ENCODE assay signal across 6 cellular contexts in the genomic region with DNA sequence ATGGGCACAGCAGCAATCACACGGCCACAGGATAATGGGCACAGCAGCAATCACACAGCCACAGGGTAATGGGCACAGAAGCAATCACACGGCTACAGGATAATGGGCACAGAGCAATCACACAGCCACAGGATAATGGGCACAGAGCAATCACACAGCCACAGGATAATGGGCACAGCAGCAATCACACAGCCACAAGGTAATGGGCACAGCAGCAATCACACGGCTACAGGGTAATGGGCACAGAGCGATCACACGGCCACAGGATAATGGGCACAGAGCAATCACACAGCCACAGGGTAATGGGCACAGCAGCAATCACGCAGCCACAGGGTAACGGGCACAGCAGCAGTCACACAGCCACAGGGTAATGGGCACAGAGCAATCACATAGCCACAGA. TPM values are rescaled to one million over a fixed set of nuclear protein-coding genes. Genes with fewer than 3 reads are reported as not detected.
A peak's percentile ranks its signal among the peaks of the same experiment; 100 is the strongest.
DNase-seq lines count a peak whose midpoint lies in the region; ATAC-seq and TF ChIP-seq lines count a peak whose summit lies in the region.
"Not testable (repeated sequence)": the region's sequence is repeated elsewhere in the genome, so short reads cannot be mapped to it uniquely, and the experiment has no call there.

No MANE protein-coding gene starts in this region.

- POLR2A ChIA-PET in activated CD4-positive, alpha-beta T cell treated with anti-CD3 and anti-CD28 coated beads for 36 hours (lab: Charles Lee), result not testable (repeated sequence)
- POLR2A ChIA-PET in MCF 10A (lab: Yijun Ruan, JAX), result interaction anchor here (2.3 to 3.9 kb wide), 3 partner anchors 13 to 34 kb away, joined by 8 to 44 read pairs (median 31); partner anchors contain the start of gene VPS53

- peak overlapping the region in 3 of 4 donors; percentile 36 to 95 (median 39) for H3K4me3 Mint-ChIP-seq in CD4-positive, CD25-positive, alpha-beta regulatory T cell
- H3K4me3 Mint-ChIP-seq in activated CD4-positive, alpha-beta T cell treated with anti-CD3 and anti-CD28 coated beads for 36 hours, result peak overlapping the region; percentile 45
- peak overlapping the region; percentile 93 for H3K4me3 Mint-ChIP-seq in activated naive CD4-positive, alpha-beta T cell treated with anti-CD3 and anti-CD28 coated beads for 36 hours
- H3K4me3 Mint-ChIP-seq in MCF 10A (ENCODE audit: unreplicated experiment), result not testable (repeated sequence)
- peak overlapping the region; percentile 61 to 76 (median 71) for H3K4me3 Mint-ChIP-seq in nephron

- not testable (repeated sequence) for H3K4me3 ChIP-seq in CD4-positive, CD25-positive, alpha-beta regulatory T cell (ENCODE audit: low read depth, low read length)
- H3K4me3 ChIP-seq in NB4 (ENCODE audit: low read depth, low read length), result peak overlapping the region; percentile 17

- TF ChIP-seq CTCF in NB4 (IDR thresholded peaks at IDR 0.05; ENCODE audit: low read depth, low read length); MCF 10A (IDR thresholded peaks at IDR 0.05; ENCODE audit: unreplicated experiment); nephron (IDR thresholded peaks at IDR 0.05; ENCODE audit: unreplicated experiment in 3 of 3): not testable (repeated sequence)

- H3K9me3 ChIP-seq in CD4-positive, CD25-positive, alpha-beta regulatory T cell (ENCODE audit: control insufficient read depth in 2 of 2, low read length in 2 of 2), result not testable (repeated sequence)

- intact Hi-C loops in activated CD4-positive, alpha-beta T cell treated with anti-CD3 and anti-CD28 coated beads for 36 hours (cut with DNase I, micrococcal nuclease); activated naive CD4-positive, alpha-beta T cell treated with anti-CD3 and anti-CD28 coated beads for 36 hours (cut with micrococcal nuclease); MCF 10A (cut with micrococcal nuclease): not testable (repeated sequence)

- peaks cover 19 to 38% (median 24%) of the 10 kb centered on the region in 4 donors for H3K4me1 Mint-ChIP-seq in CD4-positive, CD25-positive, alpha-beta regulatory T cell
- H3K4me1 Mint-ChIP-seq in activated CD4-positive, alpha-beta T cell treated with anti-CD3 and anti-CD28 coated beads for 36 hours, result peaks cover 32% of the 10 kb centered on the region
- H3K4me1 Mint-ChIP-seq in activated naive CD4-positive, alpha-beta T cell treated with anti-CD3 and anti-CD28 coated beads for 36 hours (ENCODE audit: low read depth), result peaks cover 30% of the 10 kb centered on the region
- H3K4me1 Mint-ChIP-seq in MCF 10A (ENCODE audit: insufficient read depth, unreplicated experiment), result peaks cover 18% of the 10 kb centered on the region
- peaks cover 21% of the 10 kb centered on the region for H3K4me1 Mint-ChIP-seq in nephron

- BruUV-seq in MCF 10A (replicated peaks; lab: Mats Ljungman, UMichigan), result not testable (repeated sequence)

- CTCF ChIA-PET in activated CD4-positive, alpha-beta T cell treated with anti-CD3 and anti-CD28 coated beads for 36 hours (lab: Charles Lee), result interaction anchor here (0.6 kb wide), 1 partner anchor 1144 kb away, joined by 3 read pairs; no protein-coding TSS in a partner anchor
- CTCF ChIA-PET in activated naive CD4-positive, alpha-beta T cell treated with anti-CD3 and anti-CD28 coated beads for 36 hours (lab: Charles Lee), result not testable (repeated sequence)
- CTCF ChIA-PET in MCF 10A (lab: Yijun Ruan, JAX), result interaction anchor here (1.0 to 1.1 kb wide), 2 partner anchors 10 to 233 kb away, joined by 3 to 6 read pairs; no protein-coding TSS in a partner anchor

- peaks cover 29% of the 10 kb centered on the region for H3K4me1 ChIP-seq in CD4-positive, CD25-positive, alpha-beta regulatory T cell (ENCODE audit: control insufficient read depth, insufficient read depth, low read length, poor library complexity, severe bottlenecking)

- not testable (repeated sequence) for H3K27me3 Mint-ChIP-seq in CD4-positive, CD25-positive, alpha-beta regulatory T cell; activated CD4-positive, alpha-beta T cell treated with anti-CD3 and anti-CD28 coated beads for 36 hours; activated naive CD4-positive, alpha-beta T cell treated with anti-CD3 and anti-CD28 coated beads for 36 hours (ENCODE audit: low read depth); MCF 10A (ENCODE audit: insufficient read depth, unreplicated experiment); nephron (ENCODE audit: low read depth)

- H3K36me3 ChIP-seq in CD4-positive, CD25-positive, alpha-beta regulatory T cell (ENCODE audit: control insufficient read depth, insufficient read depth, low read length), result peaks cover 34% of the 10 kb centered on the region

- H3K27ac Mint-ChIP-seq in CD4-positive, CD25-positive, alpha-beta regulatory T cell, result peak overlapping the region in 2 of 3 donors; percentile 36 to 47
- peak overlapping the region; percentile 1 for H3K27ac Mint-ChIP-seq in activated CD4-positive, alpha-beta T cell treated with anti-CD3 and anti-CD28 coated beads for 36 hours
- not testable (repeated sequence) for H3K27ac Mint-ChIP-seq in activated naive CD4-positive, alpha-beta T cell treated with anti-CD3 and anti-CD28 coated beads for 36 hours; nephron
- H3K27ac Mint-ChIP-seq in MCF 10A (ENCODE audit: low read depth, unreplicated experiment), result peak overlapping the region; percentile 49

- H3K9me3 Mint-ChIP-seq in CD4-positive, CD25-positive, alpha-beta regulatory T cell; activated CD4-positive, alpha-beta T cell treated with anti-CD3 and anti-CD28 coated beads for 36 hours (ENCODE audit: low read depth); activated naive CD4-positive, alpha-beta T cell treated with anti-CD3 and anti-CD28 coated beads for 36 hours; MCF 10A (ENCODE audit: unreplicated experiment): not testable (repeated sequence)
- H3K9me3 Mint-ChIP-seq in nephron, result peaks cover 13% of the 10 kb centered on the region

- not testable (repeated sequence) for H3K27me3 ChIP-seq in CD4-positive, CD25-positive, alpha-beta regulatory T cell (ENCODE audit: control insufficient read depth, insufficient read depth, low read length)

- DNase-seq in CD4-positive, CD25-positive, alpha-beta regulatory T cell; NB4 (ENCODE audit: low read depth); activated CD4-positive, alpha-beta T cell treated with anti-CD3 and anti-CD28 coated beads for 36 hours; activated naive CD4-positive, alpha-beta T cell treated with anti-CD3 and anti-CD28 coated beads for 36 hours; MCF 10A (ENCODE audit: unreplicated experiment): not testable (repeated sequence)

- peaks cover 13% of the 10 kb centered on the region for H3K36me3 Mint-ChIP-seq in CD4-positive, CD25-positive, alpha-beta regulatory T cell
- peaks cover 64% of the 10 kb centered on the region for H3K36me3 Mint-ChIP-seq in activated CD4-positive, alpha-beta T cell treated with anti-CD3 and anti-CD28 coated beads for 36 hours (ENCODE audit: low read depth)
- peaks cover 42% of the 10 kb centered on the region for H3K36me3 Mint-ChIP-seq in activated naive CD4-positive, alpha-beta T cell treated with anti-CD3 and anti-CD28 coated beads for 36 hours (ENCODE audit: low read depth)
- H3K36me3 Mint-ChIP-seq in MCF 10A (ENCODE audit: insufficient read depth, unreplicated experiment) (peaks cover 25% of the 10 kb centered on the region), nephron (ENCODE audit: low read depth) (peaks cover 63% of the 10 kb centered on the region)

- H3K27ac ChIP-seq in CD4-positive, CD25-positive, alpha-beta regulatory T cell (ENCODE audit: insufficient read depth, low read length, poor library complexity, severe bottlenecking), result not testable (repeated sequence)

- not testable (repeated sequence) for TF ChIP-seq POLR2A in NB4 (IDR thresholded peaks at IDR 0.05; ENCODE audit: extremely low read depth, insufficient read length)

- not testable (repeated sequence) for ATAC-seq in CD4-positive, CD25-positive, alpha-beta regulatory T cell (ENCODE audit: low read depth in 2 of 2); activated CD4-positive, alpha-beta T cell treated with anti-CD3 and anti-CD28 coated beads for 36 hours

RNA-seq across cellular contexts. Expression of gene GEMIN4, which starts 2.7 kb away (rescaled TPM):
- total RNA-seq in CD4-positive, CD25-positive, alpha-beta regulatory T cell, result 9.2 TPM
- polyA plus RNA-seq in CD4-positive, CD25-positive, alpha-beta regulatory T cell, result 10 to 100 TPM; 15.7 to 34.7 (median 21.6) TPM
- 10 to 100 TPM; 49.7 to 56.1 TPM for total RNA-seq in activated CD4-positive, alpha-beta T cell treated with anti-CD3 and anti-CD28 coated beads for 36 hours
- total RNA-seq in activated naive CD4-positive, alpha-beta T cell treated with anti-CD3 and anti-CD28 coated beads for 36 hours, result 10 to 100 TPM; 29.7 to 29.9 TPM
- total RNA-seq in MCF 10A (2022), result 19.5 and 24.1 TPM in 2 replicates

RNA-seq across cellular contexts. Expression of gene TLCD3A, which starts 17.0 kb away (rescaled TPM):
- total RNA-seq in CD4-positive, CD25-positive, alpha-beta regulatory T cell, result 0.67 TPM
- under 1 TPM; 0.17 to 0.51 (median 0.35) TPM for polyA plus RNA-seq in CD4-positive, CD25-positive, alpha-beta regulatory T cell
- 10 to 100 TPM; 13.8 to 25.9 TPM for total RNA-seq in activated CD4-positive, alpha-beta T cell treated with anti-CD3 and anti-CD28 coated beads for 36 hours
- 1 to 10 TPM; 2.7 to 3.0 TPM for total RNA-seq in activated naive CD4-positive, alpha-beta T cell treated with anti-CD3 and anti-CD28 coated beads for 36 hours
- 28.4 and 31.6 TPM in 2 replicates for total RNA-seq in MCF 10A (2022)

RNA-seq across cellular contexts. Expression of gene GLOD4, which starts 32.7 kb away (rescaled TPM):
- total RNA-seq in CD4-positive, CD25-positive, alpha-beta regulatory T cell, result 65.0 TPM
- 100 to 1,000 TPM; 103 to 115 (median 110) TPM for polyA plus RNA-seq in CD4-positive, CD25-positive, alpha-beta regulatory T cell
- total RNA-seq in activated CD4-positive, alpha-beta T cell treated with anti-CD3 and anti-CD28 coated beads for 36 hours, result 10 to 100 TPM; 59.5 to 64.0 TPM
- total RNA-seq in activated naive CD4-positive, alpha-beta T cell treated with anti-CD3 and anti-CD28 coated beads for 36 hours, result 10 to 100 TPM; 61.1 to 63.7 TPM
- 59.0 and 62.6 TPM in 2 replicates for total RNA-seq in MCF 10A (2022)

RNA-seq across cellular contexts. Expression of gene MRM3, which starts 32.8 kb away (rescaled TPM):
- total RNA-seq in CD4-positive, CD25-positive, alpha-beta regulatory T cell, result 36.2 TPM
- 10 to 100 TPM; 23.2 to 33.1 (median 29.4) TPM for polyA plus RNA-seq in CD4-positive, CD25-positive, alpha-beta regulatory T cell
- total RNA-seq in activated CD4-positive, alpha-beta T cell treated with anti-CD3 and anti-CD28 coated beads for 36 hours, result 10 to 100 TPM; 20.6 to 31.4 TPM
- total RNA-seq in activated naive CD4-positive, alpha-beta T cell treated with anti-CD3 and anti-CD28 coated beads for 36 hours, result 10 to 100 TPM; 22.8 to 25.6 TPM
- total RNA-seq in MCF 10A (2022), result 19.4 and 25.1 TPM in 2 replicates

RNA-seq across cellular contexts. Expression of gene VPS53, which starts 34.7 kb away (rescaled TPM):
- 79.1 TPM for total RNA-seq in CD4-positive, CD25-positive, alpha-beta regulatory T cell
- 1 to 10 TPM; 7.7 to 9.4 (median 8.4) TPM for polyA plus RNA-seq in CD4-positive, CD25-positive, alpha-beta regulatory T cell
- 10 to 100 TPM; 57.6 to 73.2 TPM for total RNA-seq in activated CD4-positive, alpha-beta T cell treated with anti-CD3 and anti-CD28 coated beads for 36 hours
- total RNA-seq in activated naive CD4-positive, alpha-beta T cell treated with anti-CD3 and anti-CD28 coated beads for 36 hours, result 10 to 100 TPM; 42.9 to 49.8 TPM
- 43.5 and 55.0 TPM in 2 replicates for total RNA-seq in MCF 10A (2022)
